Comparison of ENCODE assay signal across 10 cellular contexts in genomic region chr22:47154621-47155081, GRCh38.
DNase-seq lines count a peak whose midpoint lies in the region; ATAC-seq and TF ChIP-seq lines count a peak whose summit lies in the region.
"Had no signal": no experiment of that assay in that cellular context is flagged by ENCODE, and none has a peak within 500 bp of the region (broad histone marks: within the 10 kb centered on the region; RNA-seq: fewer than 3 reads in every experiment).

No MANE protein-coding gene starts in this region.

- DNase-seq in EH (ENCODE audit: low read depth) (peak; percentile 82), adrenal gland (peak; percentile 68 to 88 (median 85)), cardiac muscle cell (ENCODE audit: low read depth in 1 of 2, low spot score in 1 of 2) (peak; percentile 22 to 79), MV-4-11 (lab: John Stamatoyannopoulos, UW) (no peak), upper lobe of right lung (no peak), kidney glomerular epithelial cell (lab: John Stamatoyannopoulos, UW) (no peak)
- no peak for DNase-seq in natural killer cell treated with Interleukin-12 subunit alpha and Interleukin-12 subunit beta and Interleukin-15 and Interleukin-18, amount 100 ng/mL, for 72 hours (ENCODE audit: low spot score)
- DNase-seq: NCI-H2171 had no signal

- H3K27ac ChIP-seq in adrenal gland (peak overlapping the region in 2 of 5 donors; percentile 47 to 61), cardiac muscle cell (no peak overlapping the region), rectal smooth muscle tissue (ENCODE audit: low read depth, low read length) (no peak overlapping the region), upper lobe of right lung (no peak overlapping the region)

- TF ChIP-seq POLR2A in adrenal gland (IDR thresholded peaks at IDR 0.05): no peak

- H3K27me3 ChIP-seq in adrenal gland (no peaks in the 10 kb centered on the region), cardiac muscle cell (no peaks in the 10 kb centered on the region), rectal smooth muscle tissue (ENCODE audit: control insufficient read depth, insufficient read depth, low read length) (no peaks in the 10 kb centered on the region), upper lobe of right lung (no peaks in the 10 kb centered on the region)

- H3K36me3 ChIP-seq in adrenal gland (replicated peaks in 1 of 2) (no peaks in the 10 kb centered on the region), cardiac muscle cell (no peaks in the 10 kb centered on the region), rectal smooth muscle tissue (ENCODE audit: control insufficient read depth, insufficient read depth, low read length) (no peaks in the 10 kb centered on the region), upper lobe of right lung (no peaks in the 10 kb centered on the region)

- whole genome bisulfite sequencing in adrenal gland, 4 donors: 21 to 29% (median 23%) methylated on average over 11 to 19 of the region's 19 CpGs

- peaks cover 6 to 8% of the 10 kb centered on the region in 2 donors for H3K4me1 Mint-ChIP-seq in natural killer cell treated with Interleukin-12 subunit alpha and Interleukin-12 subunit beta and Interleukin-15 and Interleukin-18, amount 100 ng/mL, for 72 hours (ENCODE audit: low read depth in 2 of 2)

- no peak for ATAC-seq in upper lobe of right lung
- ATAC-seq in natural killer cell treated with Interleukin-12 subunit alpha and Interleukin-12 subunit beta and Interleukin-15 and Interleukin-18, amount 100 ng/mL, for 72 hours: no peak

- H3K36me3 Mint-ChIP-seq in natural killer cell treated with Interleukin-12 subunit alpha and Interleukin-12 subunit beta and Interleukin-15 and Interleukin-18, amount 100 ng/mL, for 72 hours: no peaks in the 10 kb centered on the region

- H3K4me3 Mint-ChIP-seq in natural killer cell treated with Interleukin-12 subunit alpha and Interleukin-12 subunit beta and Interleukin-15 and Interleukin-18, amount 100 ng/mL, for 72 hours: no peak overlapping the region

- no peaks in the 10 kb centered on the region for H3K9me3 Mint-ChIP-seq in natural killer cell treated with Interleukin-12 subunit alpha and Interleukin-12 subunit beta and Interleukin-15 and Interleukin-18, amount 100 ng/mL, for 72 hours

- H3K4me3 ChIP-seq in adrenal gland: peak overlapping the region in 1 of 4 donors; percentile 19
- no peak overlapping the region for H3K4me3 ChIP-seq in cardiac muscle cell
- peak overlapping the region; percentile 38 for H3K4me3 ChIP-seq in rectal smooth muscle tissue (ENCODE audit: low read length)
- no peak overlapping the region for H3K4me3 ChIP-seq in upper lobe of right lung
- H3K4me3 ChIP-seq: smooth muscle cell had no signal

- TF ChIP-seq CTCF in adrenal gland (IDR thresholded peaks at IDR 0.05) (peak in 3 of 6 experiments; percentile 26 to 32 (median 26)), cardiac muscle cell (IDR thresholded peaks at IDR 0.05; ENCODE audit: low read depth, low read length) (peak; percentile 36), upper lobe of right lung (IDR thresholded peaks at IDR 0.05) (no peak)

- intact Hi-C loops in adrenal gland (cut with DNase I): no loop called here
- intact Hi-C loops in upper lobe of right lung (cut with DNase I): no loop called here

- H3K9ac ChIP-seq in rectal smooth muscle tissue (ENCODE audit: low read length): no peak overlapping the region

- H3K4me1 ChIP-seq in adrenal gland (replicated peaks in 1 of 2): peaks cover 10 to 11% of the 10 kb centered on the region in 2 donors
- no peaks in the 10 kb centered on the region for H3K4me1 ChIP-seq in cardiac muscle cell (ENCODE audit: low read depth)
- H3K4me1 ChIP-seq in rectal smooth muscle tissue (ENCODE audit: control insufficient read depth, insufficient read depth, low read length): no peaks in the 10 kb centered on the region
- H3K4me1 ChIP-seq in upper lobe of right lung: no peaks in the 10 kb centered on the region

- H3K27ac Mint-ChIP-seq in natural killer cell treated with Interleukin-12 subunit alpha and Interleukin-12 subunit beta and Interleukin-15 and Interleukin-18, amount 100 ng/mL, for 72 hours: no peak overlapping the region

- no peaks in the 10 kb centered on the region for H3K27me3 Mint-ChIP-seq in natural killer cell treated with Interleukin-12 subunit alpha and Interleukin-12 subunit beta and Interleukin-15 and Interleukin-18, amount 100 ng/mL, for 72 hours

- H3K9me3 ChIP-seq in adrenal gland (replicated peaks in 1 of 3): no peaks in the 10 kb centered on the region
- H3K9me3 ChIP-seq in cardiac muscle cell (ENCODE audit: low read depth): no peaks in the 10 kb centered on the region
- H3K9me3 ChIP-seq in upper lobe of right lung: peaks cover 4% of the 10 kb centered on the region

Comparison
In these comparisons a context has a peak if more than half of its experiments do, and no peak if none do; other contexts are left out.
1. DNase-seq: peak in EH (single experiment), adrenal gland (7 of 7) and cardiac muscle cell (2 of 2); none in MV-4-11 (single experiment), upper lobe of right lung (single experiment), natural killer cell treated with Interleukin-12 subunit alpha and Interleukin-12 subunit beta and Interleukin-15 and Interleukin-18, amount 100 ng/mL, for 72 hours (single experiment) and kidney glomerular epithelial cell (single experiment).